1 cellular context compared by ENCODE assay signal in the genomic region with DNA sequence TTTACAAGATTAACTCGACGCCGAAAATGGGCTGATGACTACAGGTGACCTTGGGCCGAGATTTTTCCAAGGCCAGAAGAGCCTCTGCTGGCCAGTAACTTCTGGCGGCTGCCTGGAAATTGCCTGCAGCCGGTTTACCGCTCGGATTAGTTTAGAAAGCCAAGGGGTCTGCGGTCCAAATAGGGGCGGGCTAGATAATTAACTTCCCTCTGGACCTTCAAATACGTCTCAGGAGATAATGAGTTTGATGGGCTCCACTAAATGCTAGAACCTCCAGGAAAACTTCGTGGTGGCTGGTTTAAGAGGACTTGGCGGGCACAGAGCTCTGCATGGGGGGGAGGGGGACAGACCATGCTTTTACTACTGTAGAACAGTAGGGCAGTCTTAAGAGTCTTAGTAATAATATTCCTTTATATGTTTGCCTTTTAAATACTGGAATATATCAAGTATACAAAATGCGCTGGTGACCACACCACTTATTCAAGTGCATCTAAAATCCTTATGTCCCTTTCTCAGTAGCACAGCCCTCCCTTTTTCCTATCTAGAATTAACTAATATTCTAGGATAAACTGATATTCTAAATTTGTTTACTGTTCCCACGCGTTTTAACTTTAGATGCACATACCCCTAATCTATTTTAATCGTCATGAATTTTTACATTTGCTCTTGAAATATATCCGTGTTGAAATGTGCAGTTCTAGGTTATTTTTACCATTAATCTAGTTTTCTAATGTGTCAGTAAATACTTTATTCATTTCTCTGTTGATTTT.
TF ChIP-seq lines count a peak whose summit lies in the region.

No MANE protein-coding gene starts in this region.

TF ChIP-seq in WTC11, 78 proteins besides CTCF, POLR2A, EP300 and RAD21 (continued from another document):
- TF ChIP-seq, protein P1, sequence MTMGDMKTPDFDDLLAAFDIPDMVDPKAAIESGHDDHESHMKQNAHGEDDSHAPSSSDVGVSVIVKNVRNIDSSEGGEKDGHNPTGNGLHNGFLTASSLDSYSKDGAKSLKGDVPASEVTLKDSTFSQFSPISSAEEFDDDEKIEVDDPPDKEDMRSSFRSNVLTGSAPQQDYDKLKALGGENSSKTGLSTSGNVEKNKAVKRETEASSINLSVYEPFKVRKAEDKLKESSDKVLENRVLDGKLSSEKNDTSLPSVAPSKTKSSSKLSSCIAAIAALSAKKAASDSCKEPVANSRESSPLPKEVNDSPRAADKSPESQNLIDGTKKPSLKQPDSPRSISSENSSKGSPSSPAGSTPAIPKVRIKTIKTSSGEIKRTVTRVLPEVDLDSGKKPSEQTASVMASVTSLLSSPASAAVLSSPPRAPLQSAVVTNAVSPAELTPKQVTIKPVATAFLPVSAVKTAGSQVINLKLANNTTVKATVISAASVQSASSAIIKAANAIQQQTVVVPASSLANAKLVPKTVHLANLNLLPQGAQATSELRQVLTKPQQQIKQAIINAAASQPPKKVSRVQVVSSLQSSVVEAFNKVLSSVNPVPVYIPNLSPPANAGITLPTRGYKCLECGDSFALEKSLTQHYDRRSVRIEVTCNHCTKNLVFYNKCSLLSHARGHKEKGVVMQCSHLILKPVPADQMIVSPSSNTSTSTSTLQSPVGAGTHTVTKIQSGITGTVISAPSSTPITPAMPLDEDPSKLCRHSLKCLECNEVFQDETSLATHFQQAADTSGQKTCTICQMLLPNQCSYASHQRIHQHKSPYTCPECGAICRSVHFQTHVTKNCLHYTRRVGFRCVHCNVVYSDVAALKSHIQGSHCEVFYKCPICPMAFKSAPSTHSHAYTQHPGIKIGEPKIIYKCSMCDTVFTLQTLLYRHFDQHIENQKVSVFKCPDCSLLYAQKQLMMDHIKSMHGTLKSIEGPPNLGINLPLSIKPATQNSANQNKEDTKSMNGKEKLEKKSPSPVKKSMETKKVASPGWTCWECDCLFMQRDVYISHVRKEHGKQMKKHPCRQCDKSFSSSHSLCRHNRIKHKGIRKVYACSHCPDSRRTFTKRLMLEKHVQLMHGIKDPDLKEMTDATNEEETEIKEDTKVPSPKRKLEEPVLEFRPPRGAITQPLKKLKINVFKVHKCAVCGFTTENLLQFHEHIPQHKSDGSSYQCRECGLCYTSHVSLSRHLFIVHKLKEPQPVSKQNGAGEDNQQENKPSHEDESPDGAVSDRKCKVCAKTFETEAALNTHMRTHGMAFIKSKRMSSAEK (CRISPR knock-in tag; IDR thresholded peaks at IDR 0.05; ENCODE audit: borderline replicate concordance), result peak; percentile 48; the same call in 1 of the 2 replicates
- TF ChIP-seq ZNF671 (CRISPR knock-in tag; IDR thresholded peaks at IDR 0.05) (peak; percentile 92), MXD4 (CRISPR knock-in tag; IDR thresholded peaks at IDR 0.05; ENCODE audit: borderline replicate concordance) (no peak), TEAD4 (CRISPR knock-in tag; IDR thresholded peaks at IDR 0.05) (peak; percentile 5; the same call in 1 of the 2 replicates), ZNF416 (CRISPR knock-in tag; IDR thresholded peaks at IDR 0.05) (peak; percentile 88; the same call in 1 of the 2 replicates), TEAD1 (CRISPR knock-in tag; IDR thresholded peaks at IDR 0.05) (no peak), JUN (CRISPR knock-in tag; IDR thresholded peaks at IDR 0.05) (no peak), PRRX2 (CRISPR knock-in tag; IDR thresholded peaks at IDR 0.05) (peak; percentile 94; the same call in 1 of the 2 replicates)
